Comparison of ENCODE assay signal across 12 cellular contexts in the genomic region with DNA sequence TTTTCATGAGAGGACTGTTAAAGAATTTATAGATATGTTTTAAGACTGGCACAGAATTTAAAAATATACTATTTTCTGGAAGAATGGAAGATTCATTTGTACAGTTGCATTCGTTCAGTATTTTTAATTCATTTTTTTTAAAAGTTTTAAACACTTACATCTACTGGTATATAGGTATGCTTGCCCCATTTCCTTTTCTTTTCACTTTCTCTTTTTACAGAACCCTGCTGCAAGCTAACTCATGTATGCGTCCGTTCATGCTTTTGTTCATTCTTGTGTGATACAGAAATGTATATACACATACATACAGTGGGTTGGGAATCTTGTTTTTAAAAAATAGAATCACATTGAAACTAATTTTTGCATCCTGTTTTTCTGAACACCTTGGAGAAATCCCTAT. TPM values are rescaled to one million over a fixed set of nuclear protein-coding genes. Genes with fewer than 3 reads are reported as not detected.
DNase-seq lines count a peak whose midpoint lies in the region; ATAC-seq and TF ChIP-seq lines count a peak whose summit lies in the region.
"Had no signal": no experiment of that assay in that cellular context is flagged by ENCODE, and none has a peak within 500 bp of the region (broad histone marks: within the 10 kb centered on the region; RNA-seq: fewer than 3 reads in every experiment).

No MANE protein-coding gene starts in this region.

- peak overlapping the region; percentile 78 for H3K4me3 Mint-ChIP-seq in activated naive CD4-positive, alpha-beta T cell treated with anti-CD3 and anti-CD28 coated beads, Interleukin-2, amount 10 ng/mL, durations not matched to agents 7 days and 5 days
- no peak overlapping the region for H3K4me3 Mint-ChIP-seq in chondrocyte (ENCODE audit: unreplicated experiment)
- H3K4me3 Mint-ChIP-seq: GM23338 had no signal

- peak overlapping the region; percentile 20 to 62 (median 58) for H3K27ac ChIP-seq in upper lobe of left lung
- H3K27ac ChIP-seq: PC-9 had no signal

- TF ChIP-seq CTCF in chondrocyte (IDR thresholded peaks at IDR 0.05) (no peak), upper lobe of left lung (IDR thresholded peaks at IDR 0.05) (no peak)

- CTCF ChIA-PET in activated naive CD4-positive, alpha-beta T cell treated with anti-CD3 and anti-CD28 coated beads, Interleukin-2, amount 10 ng/mL, durations not matched to agents 7 days and 5 days (lab: Charles Lee): interaction anchor here (0.6 to 2.9 kb wide), 5 partner anchors 10 to 33 kb away, joined by 3 to 13 read pairs (median 6); no protein-coding TSS in a partner anchor

- H3K27me3 Mint-ChIP-seq in activated naive CD4-positive, alpha-beta T cell treated with anti-CD3 and anti-CD28 coated beads, Interleukin-2, amount 10 ng/mL, durations not matched to agents 7 days and 5 days: no peaks in the 10 kb centered on the region
- no peaks in the 10 kb centered on the region for H3K27me3 Mint-ChIP-seq in chondrocyte (ENCODE audit: low read depth)
- H3K27me3 Mint-ChIP-seq: progenitor cell of endocrine pancreas had no signal

- H3K4me3 ChIP-seq in upper lobe of left lung: peak overlapping the region in 1 of 4 donors; percentile 24
- H3K4me3 ChIP-seq: GM23338, PC-9 had no signal

- TF ChIP-seq POLR2A in upper lobe of left lung (IDR thresholded peaks at IDR 0.05): no peak

- ATAC-seq in upper lobe of left lung (ENCODE audit: low FRiP score in 2 of 2): no peak
- no peak for ATAC-seq in GM18498 (IDR thresholded peaks at IDR 0.05; ENCODE audit: unreplicated experiment)

- peak overlapping the region; percentile 96 for H3K27ac Mint-ChIP-seq in activated naive CD4-positive, alpha-beta T cell treated with anti-CD3 and anti-CD28 coated beads, Interleukin-2, amount 10 ng/mL, durations not matched to agents 7 days and 5 days
- H3K27ac Mint-ChIP-seq in chondrocyte (ENCODE audit: unreplicated experiment): peak overlapping the region; percentile 23
- H3K27ac Mint-ChIP-seq: GM23338, progenitor cell of endocrine pancreas had no signal

- no peak for DNase-seq in activated naive CD4-positive, alpha-beta T cell treated with anti-CD3 and anti-CD28 coated beads, Interleukin-2, amount 10 ng/mL, durations not matched to agents 7 days and 5 days
- no peak for DNase-seq in activated naive CD4-positive, alpha-beta T cell treated with Interleukin-2 at 50 U/mL for 16 hours
- peak; percentile 32 for DNase-seq in KG1 (lab: John Stamatoyannopoulos, UW)
- no peak for DNase-seq in chondrocyte (ENCODE audit: low spot score)
- DNase-seq in upper lobe of left lung: no peak
- no peak for DNase-seq in cardiac septum (ENCODE audit: low spot score)
- DNase-seq in superior temporal gyrus (ENCODE audit: extremely low spot score): no peak
- DNase-seq: PC-9 had no signal

- peaks cover 53% of the 10 kb centered on the region for H3K4me1 Mint-ChIP-seq in activated naive CD4-positive, alpha-beta T cell treated with anti-CD3 and anti-CD28 coated beads, Interleukin-2, amount 10 ng/mL, durations not matched to agents 7 days and 5 days
- H3K4me1 Mint-ChIP-seq in chondrocyte (ENCODE audit: low read depth): peaks cover 33% of the 10 kb centered on the region

- no peak for TF ChIP-seq EP300 in upper lobe of left lung (IDR thresholded peaks at IDR 0.05)

- WGBS in upper lobe of left lung, 2 donors: 65 to 69% methylated on average over 3 of the region's 3 CpGs

- H3K9me3 Mint-ChIP-seq in activated naive CD4-positive, alpha-beta T cell treated with anti-CD3 and anti-CD28 coated beads, Interleukin-2, amount 10 ng/mL, durations not matched to agents 7 days and 5 days: no peaks in the 10 kb centered on the region
- H3K9me3 Mint-ChIP-seq in chondrocyte (ENCODE audit: low read depth): no peaks in the 10 kb centered on the region
- H3K9me3 Mint-ChIP-seq: GM23338 had no signal

- H3K4me1 ChIP-seq in upper lobe of left lung: peaks cover 18 to 28% (median 23%) of the 10 kb centered on the region in 4 donors

- H3K36me3 Mint-ChIP-seq in activated naive CD4-positive, alpha-beta T cell treated with anti-CD3 and anti-CD28 coated beads, Interleukin-2, amount 10 ng/mL, durations not matched to agents 7 days and 5 days: peaks cover 31% of the 10 kb centered on the region
- H3K36me3 Mint-ChIP-seq in chondrocyte (ENCODE audit: low read depth): no peaks in the 10 kb centered on the region

- intact Hi-C loops in cardiac septum (cut with DNase I): no loop called here

- H3K36me3 ChIP-seq in upper lobe of left lung: no peaks in the 10 kb centered on the region

- H3K9me3 ChIP-seq in upper lobe of left lung: no peaks in the 10 kb centered on the region

- no peaks in the 10 kb centered on the region for H3K27me3 ChIP-seq in upper lobe of left lung

RNA-seq across cellular contexts. Expression of a gene that starts 31.0 kb away (rescaled TPM):
- total RNA-seq in chondrocyte (74.4 to 90.7 TPM (median 85.7 TPM) in 3 replicates), upper lobe of left lung (100 to 1,000 TPM in 1 of 6 donors, 10 to 100 TPM in 5; 39.8 to 123 (median 51.1) TPM), cardiac septum (115 TPM)

RNA-seq across cellular contexts. Expression of a gene that starts 48.9 kb away (rescaled TPM):
- total RNA-seq in chondrocyte: 142 to 169 TPM (median 143 TPM) in 3 replicates
- 100 to 1,000 TPM; 142 to 193 (median 173) TPM for total RNA-seq in upper lobe of left lung
- 85.8 TPM for total RNA-seq in cardiac septum

RNA-seq across cellular contexts. Expression of a gene that starts 52.1 kb away (rescaled TPM):
- total RNA-seq in chondrocyte: 1.1 to 2.0 TPM (median 1.8 TPM) in 3 replicates
- total RNA-seq in upper lobe of left lung: 1 to 10 TPM in 1 of 6 donors, not detected in 5; 2.4 TPM
- 3.1 TPM for total RNA-seq in cardiac septum
- total RNA-seq: liver, PC-9 had no signal
